In the genomic region with DNA sequence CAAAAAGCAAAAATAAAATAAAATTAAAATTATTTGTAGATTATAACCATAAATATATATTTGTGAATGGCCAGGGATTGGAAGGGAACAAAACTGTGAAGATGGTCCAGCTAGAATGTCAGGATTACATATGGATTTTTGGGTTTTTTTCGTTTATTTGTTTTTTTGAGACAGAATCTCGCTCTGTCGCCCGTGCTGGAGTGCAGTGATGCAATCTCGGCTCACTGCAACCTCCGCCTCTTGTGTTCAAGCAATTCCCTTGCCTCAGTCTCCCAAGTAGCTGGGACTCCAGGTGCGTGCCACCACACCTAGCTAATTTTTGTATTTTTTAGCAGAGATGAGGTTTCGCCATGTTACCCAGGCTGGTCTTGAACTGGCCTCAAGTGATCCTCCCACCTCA, we compare ENCODE assay signal across 39 cellular contexts. TPM values are rescaled to one million over a fixed set of nuclear protein-coding genes. Genes with fewer than 3 reads are reported as not detected.
"Had no signal": no experiment of that assay in that cellular context is flagged by ENCODE, and none has a peak within 500 bp of the region (broad histone marks: within the 10 kb centered on the region; RNA-seq: fewer than 3 reads in every experiment).

No MANE protein-coding gene starts in this region.

- DNase-seq: Karpas-422, Kasumi-1, MG63, MM.1S, MV-4-11, NCI-H1048, NCI-H1092, NCI-H1092 treated with DMSO at 0.1 percent for 48 hours, NCI-H1105, NCI-H1105 treated with DMSO at 0.1 percent for 48 hours, NCI-H1417, NCI-H1417 treated with DMSO at 0.1 percent for 48 hours, NCI-H1436, NCI-H1436 treated with DMSO at 0.1 percent for 48 hours, NCI-H146, NCI-H1694, NCI-H1694 treated with DMSO at 0.1 percent for 48 hours, NCI-H187, NCI-H187 treated with DMSO at 0.1 percent for 48 hours, NCI-H1930, NCI-H2029, NCI-H2029 treated with DMSO at 0.1 percent for 48 hours, NCI-H2081, NCI-H2081 treated with DMSO at 0.1 percent for 48 hours, NCI-H2107, NCI-H2171, NCI-H2171 treated with DMSO at 0.1 percent for 48 hours, NCI-H2227 treated with DMSO at 0.1 percent for 48 hours, NCI-H226, NCI-H345, NCI-H446, NCI-H446 treated with DMSO at 0.1 percent for 48 hours, NCI-H510A, NCI-H510A treated with DMSO at 0.1 percent for 48 hours, NCI-H524 had no signal

- H3K9me3 ChIP-seq: MG63 had no signal

- H3K27me3 ChIP-seq: MG63 had no signal

- H3K4me3 ChIP-seq: MG63 had no signal

- H3K36me3 ChIP-seq: MG63 had no signal

RNA-seq across cellular contexts. Expression of a gene that starts 7.8 kb away (rescaled TPM):
- total RNA-seq: NCI-H460 had no signal

RNA-seq across cellular contexts. Expression of a gene that starts 22.9 kb away (rescaled TPM):
- total RNA-seq: LHCN-M2, M059J, MCF 10A, NCI-H460 had no signal
